In the genomic region with DNA sequence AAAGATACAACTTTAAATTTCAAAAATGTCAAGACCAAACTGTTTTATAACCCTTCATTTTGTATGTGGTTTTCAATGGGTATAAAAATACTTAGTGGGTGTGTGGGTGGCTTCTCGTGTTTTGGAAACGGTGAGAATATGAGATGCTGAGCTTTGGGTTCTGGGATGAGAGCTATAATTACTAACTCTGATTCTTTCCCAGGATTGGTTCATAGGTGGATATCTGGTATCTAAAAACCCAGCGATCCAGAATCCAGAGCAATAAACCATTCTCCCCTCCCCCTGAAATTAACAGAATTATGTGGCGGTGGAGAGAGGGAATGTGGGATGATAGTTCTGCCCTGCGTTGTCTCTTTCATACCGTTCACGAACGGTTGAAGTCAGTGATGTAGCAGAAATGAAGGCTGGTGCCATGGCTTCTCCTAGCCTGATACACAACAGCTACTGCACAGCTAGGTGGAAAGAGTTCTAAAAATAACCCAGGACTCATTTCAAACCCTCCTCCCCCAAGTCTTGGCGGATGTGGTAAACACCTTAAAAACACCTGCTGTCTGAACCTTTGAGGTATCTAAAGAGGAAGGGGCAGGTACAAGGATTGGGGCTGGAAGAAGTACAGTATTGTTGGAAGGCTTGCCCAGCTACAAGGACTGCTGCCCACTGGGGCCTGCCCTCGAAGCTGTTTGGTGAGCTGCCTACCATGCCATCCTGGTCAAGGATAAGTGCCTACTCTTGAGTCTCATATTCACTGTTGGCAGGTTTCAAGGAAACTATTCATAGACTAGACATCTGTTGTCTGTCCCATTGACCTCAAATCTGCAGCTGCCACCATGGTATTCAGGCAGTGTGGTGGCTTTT, we compare ENCODE assay signal across 8 cellular contexts. TPM values are rescaled to one million over a fixed set of nuclear protein-coding genes. Genes with fewer than 3 reads are reported as not detected.
DNase-seq lines count a peak whose midpoint lies in the region; ATAC-seq and TF ChIP-seq lines count a peak whose summit lies in the region.

No MANE protein-coding gene starts in this region.

- in situ Hi-C loops in G401 (cut with HindIII; ENCODE audit: low sequenced_read_pairs): no loop called here

- H3K4me1 Mint-ChIP-seq in nephron (peaks cover 55% of the 10 kb centered on the region), type B pancreatic cell (ENCODE audit: unreplicated experiment) (peaks cover 23% of the 10 kb centered on the region)

- peak; percentile 86 for ATAC-seq in GM21619 (IDR thresholded peaks at IDR 0.05; ENCODE audit: unreplicated experiment)

- H3K4me3 Mint-ChIP-seq in nephron: peak overlapping the region in 1 of 3 experiments; percentile 46
- no peak overlapping the region for H3K4me3 Mint-ChIP-seq in type B pancreatic cell

- H3K27ac Mint-ChIP-seq in nephron (peak overlapping the region in 2 of 3 experiments; percentile 49 to 61), type B pancreatic cell (no peak overlapping the region)

- no peak for TF ChIP-seq CTCF in nephron (IDR thresholded peaks at IDR 0.05; ENCODE audit: unreplicated experiment in 3 of 3)
- TF ChIP-seq CTCF in type B pancreatic cell (conservative IDR thresholded peaks at IDR 0.05): no peak

- H3K36me3 Mint-ChIP-seq in nephron (ENCODE audit: low read depth): peaks cover 64% of the 10 kb centered on the region
- H3K36me3 Mint-ChIP-seq in type B pancreatic cell: peaks cover 57% of the 10 kb centered on the region

- H3K27me3 Mint-ChIP-seq in nephron (ENCODE audit: low read depth) (no peaks in the 10 kb centered on the region), type B pancreatic cell (no peaks in the 10 kb centered on the region)

- H3K9me3 Mint-ChIP-seq in nephron (peaks cover 2% of the 10 kb centered on the region), type B pancreatic cell (peaks cover 8% of the 10 kb centered on the region)

- DNase-seq in G401 (ENCODE audit: low spot score) (peak; percentile 84), NCI-H1092 (lab: John Stamatoyannopoulos, UW) (peak; percentile 7), NCI-H1930 (lab: John Stamatoyannopoulos, UW) (no peak), NOMO-1 treated with DMSO at 0.1 percent for 48 hours (lab: John Stamatoyannopoulos, UW; ENCODE audit: unreplicated experiment) (no peak), type B pancreatic cell (ENCODE audit: extremely low spot score, unreplicated experiment) (no peak)
- DNase-seq in activated CD8-positive, alpha-beta memory T cell treated with anti-CD3 and anti-CD28 coated beads, Interleukin-2, amount 50 U/mL, for 4 hours: peak; percentile 40

RNA-seq across cellular contexts. Expression of a gene that starts 44.5 kb away (rescaled TPM):
- total RNA-seq in G401 (2014; rRNA removed; shearing (Covaris generic)): 22.8 and 31.7 TPM in 2 replicates
- total RNA-seq in type B pancreatic cell (ENCODE audit: low replicate concordance): 46.7 and 149 TPM in 2 replicates

Comparison
In these comparisons a context has a peak if more than half of its experiments do, and no peak if none do; other contexts are left out.
1. DNase-seq: peak in G401 (single experiment), NCI-H1092 (single experiment) and activated CD8-positive, alpha-beta memory T cell treated with anti-CD3 and anti-CD28 coated beads, Interleukin-2, amount 50 U/mL, for 4 hours (single experiment); none in NCI-H1930 (0 of 2), NOMO-1 treated with DMSO at 0.1 percent for 48 hours (single experiment) and type B pancreatic cell (single experiment).